8 cellular contexts compared by ENCODE assay signal in genomic region chr6:104623052-104623690, GRCh38.
DNase-seq lines count a peak whose midpoint lies in the region; ATAC-seq and TF ChIP-seq lines count a peak whose summit lies in the region.

No MANE protein-coding gene starts in this region.

- H3K27ac ChIP-seq in CD4-positive, alpha-beta T cell (ENCODE audit: low read depth, low read length) = no peak overlapping the region
- H3K27ac ChIP-seq in RWPE1 = peak overlapping the region; percentile 67
- H3K27ac ChIP-seq in iPS DF 6.9 (ENCODE audit: low read length) = no peak overlapping the region

- no peaks in the 10 kb centered on the region for H3K9me3 ChIP-seq in CD4-positive, alpha-beta T cell (ENCODE audit: control insufficient read depth, low read length)
- no peaks in the 10 kb centered on the region for H3K9me3 ChIP-seq in iPS DF 6.9 (ENCODE audit: control insufficient read depth, insufficient read depth, low read length)

- no peak overlapping the region for H3K27ac Mint-ChIP-seq in CD4-positive, alpha-beta T cell

- H3K9me3 Mint-ChIP-seq in CD4-positive, alpha-beta T cell = no peaks in the 10 kb centered on the region

- POLR2A ChIA-PET in CD4-positive, alpha-beta T cell (lab: Charles Lee) = interaction anchor here (0.9 kb wide), 1 partner anchor 1369 kb away, joined by 3 read pairs; no protein-coding TSS in a partner anchor
- POLR2A ChIA-PET in RWPE1 (lab: Yijun Ruan, JAX; ENCODE audit: low non-redundant PET) = no interaction called here

- peak overlapping the region; percentile 5 for H3K4me3 Mint-ChIP-seq in CD4-positive, alpha-beta T cell

- ATAC-seq in CD4-positive, alpha-beta T cell (ENCODE audit: poor library complexity) = no peak
- peak; percentile 73 for ATAC-seq in GM21360 (IDR thresholded peaks at IDR 0.05; ENCODE audit: unreplicated experiment)
- ATAC-seq in HG03520 (IDR thresholded peaks at IDR 0.05; ENCODE audit: unreplicated experiment) = no peak

- H3K4me1 Mint-ChIP-seq in CD4-positive, alpha-beta T cell (ENCODE audit: low read depth) = peaks cover 6% of the 10 kb centered on the region

- no peaks in the 10 kb centered on the region for H3K27me3 ChIP-seq in CD4-positive, alpha-beta T cell (ENCODE audit: control insufficient read depth, insufficient read depth, low read length)
- no peaks in the 10 kb centered on the region for H3K27me3 ChIP-seq in iPS DF 6.9 (ENCODE audit: control insufficient read depth, insufficient read depth, low read length)

- no peak overlapping the region for H3K4me3 ChIP-seq in iPS DF 6.9 (ENCODE audit: low read length)

- no CpG with 5 or more reads among the region's 9 CpGs for WGBS in iPS DF 6.9 (ENCODE audit: insufficient coverage, insufficient read length)

- H3K36me3 Mint-ChIP-seq in CD4-positive, alpha-beta T cell (ENCODE audit: low read depth) = no peaks in the 10 kb centered on the region

- H3K36me3 ChIP-seq in iPS DF 6.9 (ENCODE audit: control insufficient read depth, insufficient read depth, low read length) = no peaks in the 10 kb centered on the region

- no peak for DNase-seq in CD4-positive, alpha-beta T cell
- DNase-seq in RWPE1 (ENCODE audit: low spot score) (no peak), iPS DF 6.9 (ENCODE audit: low read depth, low spot score) (peak; percentile 18), DMS153 (lab: John Stamatoyannopoulos, UW) (no peak), GF-D8 (lab: John Stamatoyannopoulos, UW) (no peak), GOT3 (lab: John Stamatoyannopoulos, UW) (no peak)

- H3K27me3 Mint-ChIP-seq in CD4-positive, alpha-beta T cell = peaks cover 6% of the 10 kb centered on the region

- CTCF ChIA-PET in CD4-positive, alpha-beta T cell (lab: Charles Lee) = interaction anchor here (0.8 kb wide), 1 partner anchor 16 kb away, joined by 3 read pairs; no protein-coding TSS in a partner anchor
- CTCF ChIA-PET in RWPE1 (lab: Yijun Ruan, JAX) = interaction anchor here (0.5 to 0.7 kb wide), 3 partner anchors 17 to 268 kb away, joined by 3 to 4 read pairs (median 4); no protein-coding TSS in a partner anchor

- no peaks in the 10 kb centered on the region for H3K4me1 ChIP-seq in iPS DF 6.9 (ENCODE audit: control insufficient read depth, insufficient read depth, low read length)

- no peak for TF ChIP-seq CTCF in CD4-positive, alpha-beta T cell (IDR thresholded peaks at IDR 0.05)
- 0 out of 2 replicates have a peak, but pooled peaks have one; percentile 17 for TF ChIP-seq CTCF in RWPE1 (conservative IDR thresholded peaks at IDR 0.05; ENCODE audit: low read depth)

- intact Hi-C loops in CD4-positive, alpha-beta T cell (cut with DNase I, micrococcal nuclease) = no loop called here
